Comparison of ENCODE assay signal across 24 cellular contexts in the genomic region with DNA sequence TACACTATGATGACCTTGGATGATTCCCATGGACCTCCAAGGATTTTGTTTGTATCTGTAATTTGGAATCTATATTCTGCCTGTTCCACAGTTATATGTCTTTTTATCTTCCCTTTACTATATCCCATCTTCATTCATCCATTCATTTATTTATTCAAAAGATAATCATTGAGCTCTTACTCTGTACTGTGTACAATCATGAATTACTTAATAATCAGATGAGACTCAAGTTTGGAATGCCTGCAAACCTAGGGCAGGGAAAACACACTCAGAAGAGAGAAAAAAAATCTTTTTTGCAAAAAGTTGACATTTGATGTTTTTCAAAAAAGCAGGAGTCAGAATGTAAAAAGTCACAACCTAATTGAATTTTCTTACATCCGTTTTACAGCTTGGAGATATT.
DNase-seq lines count a peak whose midpoint lies in the region; ATAC-seq, FAIRE-seq and TF ChIP-seq lines count a peak whose summit lies in the region.
"Had no signal": no experiment of that assay in that cellular context is flagged by ENCODE, and none has a peak within 500 bp of the region (broad histone marks: within the 10 kb centered on the region; RNA-seq: fewer than 3 reads in every experiment).

No MANE protein-coding gene starts in this region.

- H4K20me1 ChIP-seq in SK-N-SH (ENCODE audit: insufficient read depth) = no peaks in the 10 kb centered on the region
- H4K20me1 ChIP-seq: BLaER1 treated with 17β-estradiol and CSF1 and Interleukin-3, amounts not matched to agents 10 nM and 100 nM had no signal

- H3K27me3 ChIP-seq in SK-N-SH (ENCODE audit: insufficient read depth) = no peaks in the 10 kb centered on the region
- H3K27me3 ChIP-seq: BLaER1 treated with 17β-estradiol and CSF1 and Interleukin-3, amounts not matched to agents 10 nM and 100 nM had no signal

- FAIRE-seq in D721Med (lab: Jason Lieb, UNC) = peak; percentile 84
- FAIRE-seq: GM12878, GM12892, GM18507 had no signal

- no peaks in the 10 kb centered on the region for H3K79me2 ChIP-seq in SK-N-SH (ENCODE audit: insufficient read depth)

- H3K4me1 ChIP-seq in SK-N-SH (ENCODE audit: control insufficient read depth in 1 of 2, insufficient read depth in 2 of 2, low read depth in 1 of 2, low read length in 1 of 2) = no peaks in the 10 kb centered on the region; a peak in 1 of 4 replicates
- H3K4me1 ChIP-seq: A549; BLaER1 treated with 17β-estradiol and CSF1 and Interleukin-3, amounts not matched to agents 10 nM and 100 nM; Caco-2 had no signal

- peak overlapping the region; percentile 7; the same call in 1 of the 2 replicates for H2AFZ ChIP-seq in SK-N-SH (ENCODE audit: low read depth)

- no peaks in the 10 kb centered on the region for H3F3A ChIP-seq in SK-N-SH (replicated peaks; ENCODE audit: insufficient read depth)

- no peak for TF ChIP-seq CTCF in D721Med (IDR thresholded peaks at IDR 0.05; ENCODE audit: insufficient read depth, missing control alignments)
- TF ChIP-seq CTCF in SK-N-SH (IDR thresholded peaks at IDR 0.05) = no peak

- POLR2A ChIA-PET in SK-N-SH (lab: Yijun Ruan, JAX) = no interaction called here

- H3K4me3 ChIP-seq in SK-N-SH (ENCODE audit: low read depth in 2 of 2, low read length in 1 of 2) = no peak overlapping the region
- H3K4me3 ChIP-seq: A549; BLaER1 treated with 17β-estradiol and CSF1 and Interleukin-3, amounts not matched to agents 10 nM and 100 nM; GM12878 had no signal

- no peak overlapping the region for H3K9ac ChIP-seq in SK-N-SH
- H3K9ac ChIP-seq: BLaER1 treated with 17β-estradiol and CSF1 and Interleukin-3, amounts not matched to agents 10 nM and 100 nM had no signal

- TF ChIP-seq EP300 in SK-N-SH (IDR thresholded peaks at IDR 0.05; ENCODE audit: borderline replicate concordance in 1 of 2, low read depth in 1 of 2, low read length in 1 of 2) = no peak

- TF ChIP-seq RAD21 in SK-N-SH (IDR thresholded peaks at IDR 0.05; ENCODE audit: low read length) = no peak

- H3K9me2 ChIP-seq in SK-N-SH = no peaks in the 10 kb centered on the region

- H3K36me3 ChIP-seq in SK-N-SH (replicated peaks in 1 of 2; ENCODE audit: control insufficient read depth in 1 of 2, insufficient read depth in 2 of 2, low read length in 1 of 2) = no peaks in the 10 kb centered on the region
- H3K36me3 ChIP-seq: BLaER1 treated with 17β-estradiol and CSF1 and Interleukin-3, amounts not matched to agents 10 nM and 100 nM had no signal

- DNase-seq in D721Med (ENCODE audit: insufficient read length, low spot score) (no peak), SK-N-SH (no peak), iris pigment epithelial cell (ENCODE audit: low read depth) (peak; percentile 31), hepatic stellate cell (ENCODE audit: low spot score) (no peak)
- DNase-seq: AML-193; Caco-2; Calu3; CD4-positive, alpha-beta T cell; CD8-positive, alpha-beta T cell; DMS 273 treated with DMSO at 0.1 percent for 48 hours; DMS153; DMS53; DMS79; DND-41; EL; GDM1 had no signal

- no peak overlapping the region for H3K27ac ChIP-seq in SK-N-SH (ENCODE audit: low read depth in 2 of 2, low read length in 1 of 2)
- H3K27ac ChIP-seq: 22Rv1; A549; BLaER1 treated with 17β-estradiol and CSF1 and Interleukin-3, amounts not matched to agents 10 nM and 100 nM; C4-2B had no signal

- ATAC-seq in GM21576 (IDR thresholded peaks at IDR 0.05; ENCODE audit: unreplicated experiment) = no peak
- ATAC-seq: A549; CD8-positive, alpha-beta T cell; GM12878 had no signal

- 48% methylated on average over 1 of the region's 1 CpG for WGBS in SK-N-SH (ENCODE audit: low lambda C conversion rate)

- CTCF ChIA-PET in SK-N-SH (lab: Yijun Ruan, JAX) = no interaction called here

- H3K4me2 ChIP-seq in SK-N-SH = no peak overlapping the region
- H3K4me2 ChIP-seq: A549; BLaER1 treated with 17β-estradiol and CSF1 and Interleukin-3, amounts not matched to agents 10 nM and 100 nM had no signal

- no peaks in the 10 kb centered on the region for H3K9me3 ChIP-seq in SK-N-SH
- H3K9me3 ChIP-seq: A549; BLaER1 treated with 17β-estradiol and CSF1 and Interleukin-3, amounts not matched to agents 10 nM and 100 nM; Caco-2 had no signal

TF ChIP-seq in SK-N-SH, 30 proteins besides CTCF, POLR2A, EP300 and RAD21:
- no peak for TF ChIP-seq SMC3 (IDR thresholded peaks at IDR 0.05; ENCODE audit: low read depth, low read length)
- no peak for TF ChIP-seq TEAD4 (IDR thresholded peaks at IDR 0.05; ENCODE audit: borderline replicate concordance, insufficient read depth)
- no peak for TF ChIP-seq YY1 (IDR thresholded peaks at IDR 0.05; ENCODE audit: low read depth)
